12 cellular contexts compared by ENCODE assay signal in the genomic region with DNA sequence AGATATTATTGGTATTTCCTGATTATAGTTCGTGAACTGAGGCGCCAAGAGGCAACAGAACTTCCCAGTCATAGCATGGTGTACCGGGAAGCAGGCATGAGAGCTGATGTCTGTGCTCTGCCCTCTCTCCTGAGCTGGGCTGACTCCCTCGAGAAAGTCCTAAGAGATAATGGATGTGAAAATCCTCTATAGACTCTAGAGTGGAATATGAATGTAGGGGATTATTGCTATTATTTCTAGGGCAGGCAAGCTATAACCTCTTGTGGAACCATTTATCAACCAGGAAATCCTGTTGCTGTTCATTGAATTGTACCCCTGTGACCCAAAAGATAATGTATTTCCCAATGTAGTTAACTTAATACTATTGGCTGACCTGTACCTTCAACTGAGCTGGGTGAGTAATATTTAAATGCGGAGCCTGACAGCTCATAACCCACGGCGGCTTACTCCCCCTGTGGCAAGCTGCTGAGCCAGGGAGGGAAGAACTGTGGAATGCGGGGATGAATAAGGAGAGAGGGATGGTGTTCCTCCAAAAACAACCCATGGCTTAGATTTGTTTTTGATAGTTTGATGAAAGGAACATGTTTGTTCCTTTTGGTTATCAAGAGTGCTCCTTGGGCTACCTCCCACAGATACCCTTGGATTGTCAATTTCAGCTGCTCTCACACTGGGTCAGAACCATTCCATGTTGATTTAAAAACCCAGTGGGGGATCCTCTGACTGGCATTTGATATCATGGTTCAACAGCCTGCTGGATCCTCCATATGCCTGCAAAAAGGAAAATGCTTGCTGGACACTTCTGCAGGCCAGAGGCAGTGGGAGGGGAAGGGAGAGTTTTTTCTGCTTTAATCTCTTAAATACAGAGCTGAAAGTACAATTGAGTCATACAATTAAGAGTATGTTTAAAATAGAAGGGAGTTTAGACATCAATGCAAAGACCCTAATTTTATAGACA.
DNase-seq lines count a peak whose midpoint lies in the region; ATAC-seq and TF ChIP-seq lines count a peak whose summit lies in the region.
"Had no signal": no experiment of that assay in that cellular context is flagged by ENCODE, and none has a peak within 500 bp of the region (broad histone marks: within the 10 kb centered on the region; RNA-seq: fewer than 3 reads in every experiment).

No MANE protein-coding gene starts in this region.

- no peak overlapping the region for H4K12ac ChIP-seq in trophoblast cell (ENCODE audit: low read depth, low read length)

- CTCF ChIA-PET in WTC11 (lab: Charles Lee), result interaction anchor here (1.1 kb wide), 1 partner anchor 312 kb away, joined by 6 read pairs; no protein-coding TSS in a partner anchor

- no peak overlapping the region for H2BK120ac ChIP-seq in trophoblast cell (ENCODE audit: insufficient read depth, low read length, poor library complexity)

- POLR2A ChIA-PET in WTC11 (lab: Charles Lee), result no interaction called here

- H3K36me3 ChIP-seq in H7 (replicated peaks; ENCODE audit: control insufficient read depth, insufficient read depth, low read length) (no peaks in the 10 kb centered on the region), trophoblast cell (ENCODE audit: control insufficient read depth in 1 of 2, insufficient read depth in 2 of 2, low read length in 2 of 2) (no peaks in the 10 kb centered on the region)

- ATAC-seq in WTC11, result peak; percentile 60
- peak; percentile 67 for ATAC-seq in sciatic nerve
- no peak for ATAC-seq in stimulated activated naive CD8-positive, alpha-beta T cell treated with anti-CD3 and anti-CD28 coated beads, Interleukin-15, Interleukin-2, amounts not matched to agents 100 U/mL and 50 U/mL, for 24 hours

- no peaks in the 10 kb centered on the region for H3K27me3 ChIP-seq in H7 (ENCODE audit: control insufficient read depth, insufficient read depth, low read length)
- no peaks in the 10 kb centered on the region for H3K27me3 ChIP-seq in trophoblast cell (ENCODE audit: insufficient read depth, low read length)

- H3K4me3 ChIP-seq in H7 (ENCODE audit: insufficient read depth, low read depth, low read length) (no peak overlapping the region), foreskin fibroblast (ENCODE audit: low read depth in 1 of 2, low read length in 2 of 2) (no peak overlapping the region), trophoblast cell (ENCODE audit: low read depth, low read length) (no peak overlapping the region)

- H2AK5ac ChIP-seq in trophoblast cell (ENCODE audit: low read length), result no peak overlapping the region

- no peak overlapping the region for H2AFZ ChIP-seq in trophoblast cell (ENCODE audit: insufficient read depth, low read length, poor library complexity)

- H3K27ac ChIP-seq in trophoblast cell (ENCODE audit: low read depth, low read length), result no peak overlapping the region

- no peaks in the 10 kb centered on the region for H3K27me3 Mint-ChIP-seq in WTC11 (ENCODE audit: low read depth)
- H3K27me3 Mint-ChIP-seq: dendritic cell treated with granulocyte-macrophage colony-stimulating factor and Interleukin-4, amounts not matched to agents 40 ng/mL and 50 ng/mL, for 4 days had no signal

- H3K4me1 ChIP-seq in trophoblast cell (ENCODE audit: control insufficient read depth in 1 of 2, insufficient read depth in 2 of 2, low read length in 2 of 2), result no peaks in the 10 kb centered on the region

- no CpG with 5 or more reads among the region's 8 CpGs for WGBS in trophoblast cell (ENCODE audit: extremely low coverage, insufficient coverage, insufficient read length)

- no peak overlapping the region for H3K14ac ChIP-seq in trophoblast cell (ENCODE audit: low read length)

- H4K8ac ChIP-seq in trophoblast cell (ENCODE audit: low read depth, low read length), result no peak overlapping the region

- intact Hi-C loops in sciatic nerve (cut with DNase I), result no loop called here

- no peak overlapping the region for H2BK5ac ChIP-seq in trophoblast cell (ENCODE audit: low read depth, low read length, poor library complexity)

- H3K9me3 Mint-ChIP-seq in WTC11, result no peaks in the 10 kb centered on the region
- H3K9me3 Mint-ChIP-seq: dendritic cell treated with granulocyte-macrophage colony-stimulating factor and Interleukin-4, amounts not matched to agents 40 ng/mL and 50 ng/mL, for 4 days had no signal

- H2BK12ac ChIP-seq in trophoblast cell (ENCODE audit: low read length), result no peak overlapping the region

- no peak overlapping the region for H3K27ac Mint-ChIP-seq in WTC11
- H3K27ac Mint-ChIP-seq: dendritic cell treated with granulocyte-macrophage colony-stimulating factor and Interleukin-4, amounts not matched to agents 40 ng/mL and 50 ng/mL, for 4 days had no signal

- peaks cover 15% of the 10 kb centered on the region for H3K4me1 Mint-ChIP-seq in WTC11

- H3K18ac ChIP-seq in trophoblast cell (ENCODE audit: low read length), result no peak overlapping the region

- H3K23ac ChIP-seq in trophoblast cell (ENCODE audit: low read length), result no peak overlapping the region

- no peak overlapping the region for H3K9ac ChIP-seq in trophoblast cell (ENCODE audit: low read length)

- no peak overlapping the region for H4K91ac ChIP-seq in trophoblast cell (ENCODE audit: low read depth, low read length)

- no peak for TF ChIP-seq CTCF in WTC11 (IDR thresholded peaks at IDR 0.05)
- TF ChIP-seq CTCF in foreskin fibroblast (IDR thresholded peaks at IDR 0.05; ENCODE audit: low read depth, low read length), result peak; percentile 21

- no peaks in the 10 kb centered on the region for H3K9me3 ChIP-seq in trophoblast cell (ENCODE audit: insufficient read depth, low read depth, low read length)

- H3K4me3 Mint-ChIP-seq in WTC11, result no peak overlapping the region
- H3K4me3 Mint-ChIP-seq: dendritic cell treated with granulocyte-macrophage colony-stimulating factor and Interleukin-4, amounts not matched to agents 40 ng/mL and 50 ng/mL, for 4 days had no signal

- no peak overlapping the region for H3K4ac ChIP-seq in trophoblast cell (ENCODE audit: low read depth, low read length)

- no peaks in the 10 kb centered on the region for H3K79me1 ChIP-seq in trophoblast cell (ENCODE audit: low read length)

- H3K4me2 ChIP-seq in trophoblast cell (ENCODE audit: low read length), result no peak overlapping the region

- H3K79me2 ChIP-seq in trophoblast cell (ENCODE audit: control insufficient read depth, insufficient read depth, low read length, poor library complexity), result no peaks in the 10 kb centered on the region

- H3K36me3 Mint-ChIP-seq in WTC11, result no peaks in the 10 kb centered on the region

- peak; percentile 14 for DNase-seq in H7
- DNase-seq in WTC11 (ENCODE audit: low spot score), result peak; percentile 19
- DNase-seq in foreskin fibroblast, result peak; percentile 83 to 94
- DNase-seq in sciatic nerve (ENCODE audit: low spot score), result no peak
- no peak for DNase-seq in OCI-M2 (lab: John Stamatoyannopoulos, UW; ENCODE audit: unreplicated experiment)
- DNase-seq in activated effector memory CD4-positive, alpha-beta T cell treated with anti-CD3 and anti-CD28 coated beads, Interleukin-2, amount 50 U/mL, for 16 hours, result no peak
- DNase-seq in stimulated activated naive CD8-positive, alpha-beta T cell treated with anti-CD3 and anti-CD28 coated beads, Interleukin-15, Interleukin-2, amounts not matched to agents 100 U/mL and 50 U/mL, for 24 hours, result no peak
- no peak for DNase-seq in trophoblast cell
- DNase-seq: activated T-cell treated with anti-CD3 and anti-CD28 coated beads, Interleukin-2, amount 50 U/mL, for 48 hours; GDM1; NCI-H1436 treated with DMSO at 0.1 percent for 48 hours had no signal

TF ChIP-seq in WTC11, 78 proteins besides CTCF, POLR2A, EP300 and RAD21:
- TF ChIP-seq PREB (CRISPR knock-in tag; IDR thresholded peaks at IDR 0.05; ENCODE audit: borderline replicate concordance) (no peak), CREM (CRISPR knock-in tag; IDR thresholded peaks at IDR 0.05) (no peak), SMAD4 (CRISPR knock-in tag; IDR thresholded peaks at IDR 0.05) (no peak)
- TF ChIP-seq, protein P1, sequence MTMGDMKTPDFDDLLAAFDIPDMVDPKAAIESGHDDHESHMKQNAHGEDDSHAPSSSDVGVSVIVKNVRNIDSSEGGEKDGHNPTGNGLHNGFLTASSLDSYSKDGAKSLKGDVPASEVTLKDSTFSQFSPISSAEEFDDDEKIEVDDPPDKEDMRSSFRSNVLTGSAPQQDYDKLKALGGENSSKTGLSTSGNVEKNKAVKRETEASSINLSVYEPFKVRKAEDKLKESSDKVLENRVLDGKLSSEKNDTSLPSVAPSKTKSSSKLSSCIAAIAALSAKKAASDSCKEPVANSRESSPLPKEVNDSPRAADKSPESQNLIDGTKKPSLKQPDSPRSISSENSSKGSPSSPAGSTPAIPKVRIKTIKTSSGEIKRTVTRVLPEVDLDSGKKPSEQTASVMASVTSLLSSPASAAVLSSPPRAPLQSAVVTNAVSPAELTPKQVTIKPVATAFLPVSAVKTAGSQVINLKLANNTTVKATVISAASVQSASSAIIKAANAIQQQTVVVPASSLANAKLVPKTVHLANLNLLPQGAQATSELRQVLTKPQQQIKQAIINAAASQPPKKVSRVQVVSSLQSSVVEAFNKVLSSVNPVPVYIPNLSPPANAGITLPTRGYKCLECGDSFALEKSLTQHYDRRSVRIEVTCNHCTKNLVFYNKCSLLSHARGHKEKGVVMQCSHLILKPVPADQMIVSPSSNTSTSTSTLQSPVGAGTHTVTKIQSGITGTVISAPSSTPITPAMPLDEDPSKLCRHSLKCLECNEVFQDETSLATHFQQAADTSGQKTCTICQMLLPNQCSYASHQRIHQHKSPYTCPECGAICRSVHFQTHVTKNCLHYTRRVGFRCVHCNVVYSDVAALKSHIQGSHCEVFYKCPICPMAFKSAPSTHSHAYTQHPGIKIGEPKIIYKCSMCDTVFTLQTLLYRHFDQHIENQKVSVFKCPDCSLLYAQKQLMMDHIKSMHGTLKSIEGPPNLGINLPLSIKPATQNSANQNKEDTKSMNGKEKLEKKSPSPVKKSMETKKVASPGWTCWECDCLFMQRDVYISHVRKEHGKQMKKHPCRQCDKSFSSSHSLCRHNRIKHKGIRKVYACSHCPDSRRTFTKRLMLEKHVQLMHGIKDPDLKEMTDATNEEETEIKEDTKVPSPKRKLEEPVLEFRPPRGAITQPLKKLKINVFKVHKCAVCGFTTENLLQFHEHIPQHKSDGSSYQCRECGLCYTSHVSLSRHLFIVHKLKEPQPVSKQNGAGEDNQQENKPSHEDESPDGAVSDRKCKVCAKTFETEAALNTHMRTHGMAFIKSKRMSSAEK (CRISPR knock-in tag; IDR thresholded peaks at IDR 0.05; ENCODE audit: borderline replicate concordance), result no peak

Comparison
In these comparisons a context has a peak if more than half of its experiments do, and no peak if none do; other contexts are left out.
1. DNase-seq: peak in H7 (single experiment), WTC11 (single experiment) and foreskin fibroblast (2 of 2); none in sciatic nerve (single experiment), OCI-M2 (single experiment), activated effector memory CD4-positive, alpha-beta T cell treated with anti-CD3 and anti-CD28 coated beads, Interleukin-2, amount 50 U/mL, for 16 hours (single experiment), stimulated activated naive CD8-positive, alpha-beta T cell treated with anti-CD3 and anti-CD28 coated beads, Interleukin-15, Interleukin-2, amounts not matched to agents 100 U/mL and 50 U/mL, for 24 hours (single experiment) and trophoblast cell (0 of 2).